ENCODE assay signal across 22 cellular contexts in genomic region chr4:147960971-147961370, GRCh38.
DNase-seq lines count a peak whose midpoint lies in the region; ATAC-seq and TF ChIP-seq lines count a peak whose summit lies in the region.
"Had no signal": no experiment of that assay in that cellular context is flagged by ENCODE, and none has a peak within 500 bp of the region (broad histone marks: within the 10 kb centered on the region; RNA-seq: fewer than 3 reads in every experiment).

No MANE protein-coding gene starts in this region.

- no peaks in the 10 kb centered on the region for H3K9me3 ChIP-seq in right cardiac atrium (ENCODE audit: control insufficient read depth, low read length)
- H3K9me3 ChIP-seq: MG63, pancreas, vagina had no signal

- no peaks in the 10 kb centered on the region for H3K27me3 ChIP-seq in right cardiac atrium (ENCODE audit: control insufficient read depth, insufficient read depth)
- H3K27me3 ChIP-seq: MG63, pancreas, vagina had no signal

- 96% methylated on average over 5 of the region's 5 CpGs for WGBS in right cardiac atrium

- H3K27ac ChIP-seq in right cardiac atrium (ENCODE audit: low read length), result no peak overlapping the region
- H3K27ac ChIP-seq: pancreas, PC-9, vagina had no signal

- no peak overlapping the region for H3K4me3 ChIP-seq in right cardiac atrium (ENCODE audit: low read length)
- H3K4me3 ChIP-seq: MG63, pancreas, PC-9, vagina had no signal

- no peak overlapping the region for H3K27ac Mint-ChIP-seq in nephron progenitor cell
- H3K27ac Mint-ChIP-seq: activated CD8-positive, alpha-beta T cell treated with anti-CD3 and anti-CD28 coated beads, Interleukin-2, amount 10 ng/mL, durations not matched to agents 7 days and 5 days; activated naive CD4-positive, alpha-beta T cell treated with anti-CD3 and anti-CD28 coated beads, Interleukin-2, amount 50 U/mL, for 24 hours; CD4-positive, alpha-beta T cell; T-helper 2 cell treated with Interferon-gamma antibody and Interleukin-4, amounts not matched to agents 5 μg/mL and 100 μg/mL, for 36 hours had no signal

- ATAC-seq in GM18907 (IDR thresholded peaks at IDR 0.05; ENCODE audit: unreplicated experiment) (peak; percentile 97), GM21447 (IDR thresholded peaks at IDR 0.05; ENCODE audit: unreplicated experiment) (peak; percentile 96), HG02981 (IDR thresholded peaks at IDR 0.05; ENCODE audit: unreplicated experiment) (peak; percentile 93), HG03558 (IDR thresholded peaks at IDR 0.05; ENCODE audit: extremely low read depth, unreplicated experiment) (peak; percentile 83), right cardiac atrium (no peak)
- ATAC-seq: activated CD8-positive, alpha-beta T cell treated with anti-CD3 and anti-CD28 coated beads, Interleukin-2, amount 10 ng/mL, durations not matched to agents 7 days and 5 days; pancreas had no signal

- H3K4me3 Mint-ChIP-seq in nephron progenitor cell, result no peak overlapping the region
- H3K4me3 Mint-ChIP-seq: activated CD8-positive, alpha-beta T cell treated with anti-CD3 and anti-CD28 coated beads, Interleukin-2, amount 10 ng/mL, durations not matched to agents 7 days and 5 days; activated naive CD4-positive, alpha-beta T cell treated with anti-CD3 and anti-CD28 coated beads, Interleukin-2, amount 50 U/mL, for 24 hours; CD4-positive, alpha-beta T cell; T-helper 2 cell treated with Interferon-gamma antibody and Interleukin-4, amounts not matched to agents 5 μg/mL and 100 μg/mL, for 36 hours had no signal

- peaks cover 2% of the 10 kb centered on the region for H3K27me3 Mint-ChIP-seq in nephron progenitor cell (ENCODE audit: low read depth, poor library complexity)
- H3K27me3 Mint-ChIP-seq: activated naive CD4-positive, alpha-beta T cell treated with anti-CD3 and anti-CD28 coated beads, Interleukin-2, amount 50 U/mL, for 24 hours; CD4-positive, alpha-beta T cell had no signal

- H3K9me3 Mint-ChIP-seq in nephron progenitor cell, result no peaks in the 10 kb centered on the region
- H3K9me3 Mint-ChIP-seq: activated naive CD4-positive, alpha-beta T cell treated with anti-CD3 and anti-CD28 coated beads, Interleukin-2, amount 50 U/mL, for 24 hours; CD4-positive, alpha-beta T cell; T-helper 2 cell treated with Interferon-gamma antibody and Interleukin-4, amounts not matched to agents 5 μg/mL and 100 μg/mL, for 36 hours had no signal

- intact Hi-C loops in right cardiac atrium (cut with DNase I), result no loop called here

- H3K4me1 Mint-ChIP-seq in nephron progenitor cell, result peaks cover 5% of the 10 kb centered on the region
- H3K4me1 Mint-ChIP-seq: activated naive CD4-positive, alpha-beta T cell treated with anti-CD3 and anti-CD28 coated beads, Interleukin-2, amount 50 U/mL, for 24 hours had no signal

- no peak for TF ChIP-seq CTCF in nephron progenitor cell (IDR thresholded peaks at IDR 0.05)

- H3K36me3 Mint-ChIP-seq in nephron progenitor cell (ENCODE audit: low read depth), result peaks cover 57% of the 10 kb centered on the region

- DNase-seq in kidney glomerular epithelial cell (lab: John Stamatoyannopoulos, UW) (no peak), epidermal melanocyte (ENCODE audit: insufficient read length, low spot score) (no peak), nephron progenitor cell (no peak), right cardiac atrium (no peak)
- DNase-seq: activated CD4-positive, CD25-positive, alpha-beta regulatory T cell; activated CD8-positive, alpha-beta T cell treated with anti-CD3 and anti-CD28 coated beads, Interleukin-2, amount 10 ng/mL, durations not matched to agents 7 days and 5 days; activated T-cell treated with anti-CD3 and anti-CD28 coated beads, Interleukin-2, amount 50 U/mL, for 48 hours; CD4-positive, alpha-beta T cell; DMS53; effector memory CD4-positive, alpha-beta T cell; mammary epithelial cell; MG63; pancreas; PC-9; stimulated activated CD4-positive, alpha-beta T cell treated with anti-CD3 and anti-CD28 coated beads, Interleukin-4, amount 100 ng/mL, for 1 hour had no signal

- peaks cover 5% of the 10 kb centered on the region for H3K4me1 ChIP-seq in right cardiac atrium (ENCODE audit: control insufficient read depth, insufficient read depth, low read length)

Comparison
In these comparisons a context has a peak if more than half of its experiments do, and no peak if none do; other contexts are left out.
1. ATAC-seq: peak in GM18907 (single experiment), GM21447 (single experiment), HG02981 (single experiment) and HG03558 (single experiment); none in right cardiac atrium (0 of 2).